8 cellular contexts compared by ENCODE assay signal in genomic region chr11:124075841-124076571, GRCh38. TPM values are rescaled to one million over a fixed set of nuclear protein-coding genes. Genes with fewer than 3 reads are reported as not detected.
DNase-seq lines count a peak whose midpoint lies in the region; ATAC-seq and TF ChIP-seq lines count a peak whose summit lies in the region.

No MANE protein-coding gene starts in this region.

- H3K27ac ChIP-seq in left ventricle myocardium inferior (replicated peaks), result no peak overlapping the region
- no peak overlapping the region for H3K27ac ChIP-seq in skeletal muscle tissue (ENCODE audit: low read depth, low read length)

- H3K9ac ChIP-seq in skeletal muscle tissue (ENCODE audit: low read depth in 1 of 3, low read length in 3 of 3), result peak overlapping the region in 2 of 3 donors; percentile 10 to 33

- DNase-seq in activated naive CD4-positive, alpha-beta T cell treated with Interleukin-2 at 50 U/mL for 16 hours, result no peak
- DNase-seq in activated CD8-positive, alpha-beta T cell treated with anti-CD3 and anti-CD28 coated beads, Interleukin-2, amount 10 ng/mL, durations not matched to agents 7 days and 5 days, result no peak
- DNase-seq in left ventricle myocardium inferior, result no peak
- no peak for DNase-seq in osteocyte (ENCODE audit: extremely low spot score, unreplicated experiment)

- H3K4me1 ChIP-seq in left ventricle myocardium inferior, result peaks cover 10% of the 10 kb centered on the region
- peaks cover 3 to 7% (median 6%) of the 10 kb centered on the region in 3 donors for H3K4me1 ChIP-seq in skeletal muscle tissue (ENCODE audit: control insufficient read depth in 3 of 3, insufficient read depth in 3 of 3, low read length in 3 of 3)

- H3K27me3 Mint-ChIP-seq in activated naive CD4-positive, alpha-beta T cell treated with anti-CD3 and anti-CD28 coated beads, Interleukin-2, amount 50 U/mL, for 24 hours, result peaks cover 37% of the 10 kb centered on the region
- peaks cover 23% of the 10 kb centered on the region for H3K27me3 Mint-ChIP-seq in activated CD8-positive, alpha-beta T cell treated with anti-CD3 and anti-CD28 coated beads, Interleukin-2, amount 10 ng/mL, durations not matched to agents 7 days and 5 days (ENCODE audit: low read depth)
- H3K27me3 Mint-ChIP-seq in osteocyte (ENCODE audit: unreplicated experiment), result peaks cover 25% of the 10 kb centered on the region

- POLR2A ChIA-PET in activated CD8-positive, alpha-beta T cell treated with anti-CD3 and anti-CD28 coated beads, Interleukin-2, amount 10 ng/mL, durations not matched to agents 7 days and 5 days (lab: Charles Lee), result interaction anchor here (1.3 kb wide), 1 partner anchor 39 kb away, joined by 4 read pairs; the partner anchor contains the start of gene VWA5A

- ATAC-seq in HG02973 (IDR thresholded peaks at IDR 0.05; ENCODE audit: unreplicated experiment) (peak; percentile 64), HG02763 (IDR thresholded peaks at IDR 0.05; ENCODE audit: unreplicated experiment) (no peak)
- ATAC-seq in activated CD8-positive, alpha-beta T cell treated with anti-CD3 and anti-CD28 coated beads, Interleukin-2, amount 10 ng/mL, durations not matched to agents 7 days and 5 days, result peak; percentile 57

- intact Hi-C loops in left ventricle myocardium inferior (cut with micrococcal nuclease), result no loop called here

- no peak for TF ChIP-seq CTCF in left ventricle myocardium inferior (IDR thresholded peaks at IDR 0.05; ENCODE audit: borderline replicate concordance)
- TF ChIP-seq CTCF in osteocyte (IDR thresholded peaks at IDR 0.05), result no peak

- no peaks in the 10 kb centered on the region for H3K36me3 ChIP-seq in left ventricle myocardium inferior
- H3K36me3 ChIP-seq in skeletal muscle tissue (ENCODE audit: control insufficient read depth in 3 of 3, insufficient read depth in 3 of 3, low read length in 3 of 3), result no peaks in the 10 kb centered on the region

- H3K27me3 ChIP-seq in left ventricle myocardium inferior (ENCODE audit: low read depth), result peaks cover 91% of the 10 kb centered on the region
- peaks cover 14 to 29% (median 15%) of the 10 kb centered on the region in 3 donors for H3K27me3 ChIP-seq in skeletal muscle tissue (ENCODE audit: control insufficient read depth in 3 of 3, insufficient read depth in 3 of 3, low read length in 3 of 3)

- H3K4me3 Mint-ChIP-seq in activated naive CD4-positive, alpha-beta T cell treated with anti-CD3 and anti-CD28 coated beads, Interleukin-2, amount 50 U/mL, for 24 hours, result peak overlapping the region; percentile 54
- H3K4me3 Mint-ChIP-seq in activated CD8-positive, alpha-beta T cell treated with anti-CD3 and anti-CD28 coated beads, Interleukin-2, amount 10 ng/mL, durations not matched to agents 7 days and 5 days, result peak overlapping the region; percentile 40
- no peak overlapping the region for H3K4me3 Mint-ChIP-seq in osteocyte (ENCODE audit: unreplicated experiment)

- H3K27ac Mint-ChIP-seq in activated naive CD4-positive, alpha-beta T cell treated with anti-CD3 and anti-CD28 coated beads, Interleukin-2, amount 50 U/mL, for 24 hours, result no peak overlapping the region
- no peak overlapping the region for H3K27ac Mint-ChIP-seq in activated CD8-positive, alpha-beta T cell treated with anti-CD3 and anti-CD28 coated beads, Interleukin-2, amount 10 ng/mL, durations not matched to agents 7 days and 5 days
- no peak overlapping the region for H3K27ac Mint-ChIP-seq in osteocyte (ENCODE audit: unreplicated experiment)

- H3K4me1 Mint-ChIP-seq in activated naive CD4-positive, alpha-beta T cell treated with anti-CD3 and anti-CD28 coated beads, Interleukin-2, amount 50 U/mL, for 24 hours, result peaks cover 8% of the 10 kb centered on the region
- peaks cover 7% of the 10 kb centered on the region for H3K4me1 Mint-ChIP-seq in activated CD8-positive, alpha-beta T cell treated with anti-CD3 and anti-CD28 coated beads, Interleukin-2, amount 10 ng/mL, durations not matched to agents 7 days and 5 days (ENCODE audit: low read depth)
- no peaks in the 10 kb centered on the region for H3K4me1 Mint-ChIP-seq in osteocyte (ENCODE audit: unreplicated experiment)

- H3K9me3 ChIP-seq in left ventricle myocardium inferior (replicated peaks) (no peaks in the 10 kb centered on the region), skeletal muscle tissue (ENCODE audit: control insufficient read depth in 3 of 3, low read length in 3 of 3) (no peaks in the 10 kb centered on the region)

- H3K4me3 ChIP-seq in left ventricle myocardium inferior (peak overlapping the region; percentile 59), skeletal muscle tissue (ENCODE audit: low read length in 3 of 3) (peak overlapping the region; percentile 58 to 65 (median 58))

- H3K9me3 Mint-ChIP-seq in activated naive CD4-positive, alpha-beta T cell treated with anti-CD3 and anti-CD28 coated beads, Interleukin-2, amount 50 U/mL, for 24 hours, result no peaks in the 10 kb centered on the region
- H3K9me3 Mint-ChIP-seq in activated CD8-positive, alpha-beta T cell treated with anti-CD3 and anti-CD28 coated beads, Interleukin-2, amount 10 ng/mL, durations not matched to agents 7 days and 5 days (ENCODE audit: insufficient read depth), result no peaks in the 10 kb centered on the region
- no peaks in the 10 kb centered on the region for H3K9me3 Mint-ChIP-seq in osteocyte (ENCODE audit: unreplicated experiment)

- no peaks in the 10 kb centered on the region for H3K36me3 Mint-ChIP-seq in activated naive CD4-positive, alpha-beta T cell treated with anti-CD3 and anti-CD28 coated beads, Interleukin-2, amount 50 U/mL, for 24 hours
- H3K36me3 Mint-ChIP-seq in activated CD8-positive, alpha-beta T cell treated with anti-CD3 and anti-CD28 coated beads, Interleukin-2, amount 10 ng/mL, durations not matched to agents 7 days and 5 days (ENCODE audit: low read depth), result no peaks in the 10 kb centered on the region
- H3K36me3 Mint-ChIP-seq in osteocyte (ENCODE audit: unreplicated experiment), result no peaks in the 10 kb centered on the region

- CTCF ChIA-PET in activated CD8-positive, alpha-beta T cell treated with anti-CD3 and anti-CD28 coated beads, Interleukin-2, amount 10 ng/mL, durations not matched to agents 7 days and 5 days (lab: Charles Lee), result interaction anchor here (0.7 to 2.0 kb wide), 2 partner anchors 48 to 118 kb away, joined by 3 to 11 read pairs; no protein-coding TSS in a partner anchor

RNA-seq across cellular contexts. Expression of gene OR10G7, which starts 34.9 kb away (rescaled TPM):
- not detected for total RNA-seq in activated CD8-positive, alpha-beta T cell treated with anti-CD3 and anti-CD28 coated beads, Interleukin-2, amount 10 ng/mL, durations not matched to agents 7 days and 5 days
- total RNA-seq in left ventricle myocardium inferior (not detected), skeletal muscle tissue (not detected), osteocyte (not detected in 2 replicates)

RNA-seq across cellular contexts. Expression of gene VWA5A, which starts 39.2 kb away (rescaled TPM):
- total RNA-seq in activated CD8-positive, alpha-beta T cell treated with anti-CD3 and anti-CD28 coated beads, Interleukin-2, amount 10 ng/mL, durations not matched to agents 7 days and 5 days, result 1 to 10 TPM; 3.3 to 3.8 TPM
- total RNA-seq in left ventricle myocardium inferior (4.6 TPM), skeletal muscle tissue (89.8 TPM), osteocyte (10.0 and 10.5 TPM in 2 replicates)

RNA-seq across cellular contexts. Expression of gene OR10G8, which starts 49.4 kb away (rescaled TPM):
- not detected for total RNA-seq in activated CD8-positive, alpha-beta T cell treated with anti-CD3 and anti-CD28 coated beads, Interleukin-2, amount 10 ng/mL, durations not matched to agents 7 days and 5 days
- total RNA-seq in left ventricle myocardium inferior (not detected), skeletal muscle tissue (not detected), osteocyte (not detected in 2 replicates)

RNA-seq across cellular contexts. Expression of gene OR10G9, which starts 53.2 kb away (rescaled TPM):
- not detected for total RNA-seq in activated CD8-positive, alpha-beta T cell treated with anti-CD3 and anti-CD28 coated beads, Interleukin-2, amount 10 ng/mL, durations not matched to agents 7 days and 5 days
- total RNA-seq in left ventricle myocardium inferior, result not detected
- total RNA-seq in skeletal muscle tissue, result not detected
- total RNA-seq in osteocyte, result not detected in 2 replicates
